1 cellular context compared by ENCODE assay signal in the genomic region with DNA sequence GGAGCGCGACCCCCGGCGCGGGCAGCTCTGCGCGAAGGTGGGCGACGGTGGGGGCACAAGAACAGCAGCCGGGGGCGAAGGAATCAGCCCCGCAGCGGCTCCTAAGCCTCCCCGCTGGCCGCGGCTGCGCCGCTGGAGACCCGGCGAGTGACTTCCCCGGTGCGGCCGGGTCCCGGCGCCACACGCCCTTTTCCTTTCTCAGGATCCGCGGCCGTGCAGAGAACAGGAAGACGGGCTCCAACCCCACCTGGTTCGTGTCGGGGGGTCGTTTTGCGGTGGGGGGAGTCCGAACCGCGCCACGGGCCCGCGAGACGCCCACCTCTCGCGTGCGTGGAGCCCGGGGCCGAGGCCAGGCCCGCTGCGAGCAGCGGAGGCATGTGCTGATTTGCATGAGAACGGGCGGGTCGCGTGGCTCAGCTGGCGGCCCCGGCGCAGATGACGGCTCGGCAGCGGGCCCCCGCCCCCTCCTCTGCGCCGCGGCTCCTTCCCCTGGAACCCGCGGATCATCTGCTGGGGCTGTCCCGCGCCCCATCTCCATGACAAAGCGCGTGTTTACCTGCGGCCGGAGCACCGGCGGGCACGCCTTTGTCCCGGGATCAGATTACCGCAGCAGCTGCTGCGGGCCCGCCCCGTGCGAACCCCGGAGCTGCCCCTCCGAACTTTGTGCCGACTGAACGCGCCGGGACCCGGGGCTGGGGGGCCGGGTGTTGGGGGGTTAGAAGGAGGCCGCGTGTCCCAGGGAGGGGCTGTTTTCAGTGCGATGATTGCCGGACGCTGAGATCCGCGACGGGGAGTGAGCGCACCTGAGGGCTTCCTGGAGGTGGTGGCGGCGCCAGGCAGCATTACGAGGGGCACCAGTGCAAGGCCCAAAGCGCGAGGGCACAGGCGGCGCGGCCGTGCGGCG.
A peak's percentile ranks its signal among the peaks of the same experiment; 100 is the strongest.
TF ChIP-seq lines count a peak whose summit lies in the region.

No MANE protein-coding gene starts in this region.

TF ChIP-seq in HepG2, 621 proteins besides CTCF, POLR2A, EP300 and RAD21 (continued from another document and continues in another):
- TF ChIP-seq, protein P1, sequence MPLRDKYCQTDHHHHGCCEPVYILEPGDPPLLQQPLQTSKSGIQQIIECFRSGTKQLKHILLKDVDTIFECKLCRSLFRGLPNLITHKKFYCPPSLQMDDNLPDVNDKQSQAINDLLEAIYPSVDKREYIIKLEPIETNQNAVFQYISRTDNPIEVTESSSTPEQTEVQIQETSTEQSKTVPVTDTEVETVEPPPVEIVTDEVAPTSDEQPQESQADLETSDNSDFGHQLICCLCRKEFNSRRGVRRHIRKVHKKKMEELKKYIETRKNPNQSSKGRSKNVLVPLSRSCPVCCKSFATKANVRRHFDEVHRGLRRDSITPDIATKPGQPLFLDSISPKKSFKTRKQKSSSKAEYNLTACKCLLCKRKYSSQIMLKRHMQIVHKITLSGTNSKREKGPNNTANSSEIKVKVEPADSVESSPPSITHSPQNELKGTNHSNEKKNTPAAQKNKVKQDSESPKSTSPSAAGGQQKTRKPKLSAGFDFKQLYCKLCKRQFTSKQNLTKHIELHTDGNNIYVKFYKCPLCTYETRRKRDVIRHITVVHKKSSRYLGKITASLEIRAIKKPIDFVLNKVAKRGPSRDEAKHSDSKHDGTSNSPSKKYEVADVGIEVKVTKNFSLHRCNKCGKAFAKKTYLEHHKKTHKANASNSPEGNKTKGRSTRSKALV (CRISPR knock-in tag; IDR thresholded peaks at IDR 0.05): peak; percentile 90
- TF ChIP-seq SP5 (CRISPR knock-in tag; IDR thresholded peaks at IDR 0.05; ENCODE audit: borderline replicate concordance, low read depth): peak; percentile 21; the same call in 1 of the 2 replicates
- TF ChIP-seq, protein P2, sequence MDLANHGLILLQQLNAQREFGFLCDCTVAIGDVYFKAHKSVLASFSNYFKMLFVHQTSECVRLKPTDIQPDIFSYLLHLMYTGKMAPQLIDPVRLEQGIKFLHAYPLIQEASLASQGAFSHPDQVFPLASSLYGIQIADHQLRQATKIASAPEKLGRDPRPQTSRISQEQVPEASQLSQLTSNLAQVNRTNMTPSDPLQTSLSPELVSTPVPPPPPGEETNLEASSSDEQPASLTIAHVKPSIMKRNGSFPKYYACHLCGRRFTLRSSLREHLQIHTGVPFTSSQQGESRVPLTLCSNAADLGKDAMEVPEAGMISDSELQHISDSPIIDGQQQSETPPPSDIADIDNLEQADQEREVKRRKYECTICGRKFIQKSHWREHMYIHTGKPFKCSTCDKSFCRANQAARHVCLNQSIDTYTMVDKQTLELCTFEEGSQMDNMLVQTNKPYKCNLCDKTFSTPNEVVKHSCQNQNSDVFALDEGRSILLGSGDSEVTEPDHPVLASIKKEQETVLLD (CRISPR knock-in tag; IDR thresholded peaks at IDR 0.05; ENCODE audit: low read depth): no peak
- no peak for TF ChIP-seq FOXM1 (CRISPR knock-in tag; IDR thresholded peaks at IDR 0.05)
- TF ChIP-seq ZBTB1 (CRISPR knock-in tag; IDR thresholded peaks at IDR 0.05; ENCODE audit: borderline replicate concordance): no peak
- TF ChIP-seq, protein P3, sequence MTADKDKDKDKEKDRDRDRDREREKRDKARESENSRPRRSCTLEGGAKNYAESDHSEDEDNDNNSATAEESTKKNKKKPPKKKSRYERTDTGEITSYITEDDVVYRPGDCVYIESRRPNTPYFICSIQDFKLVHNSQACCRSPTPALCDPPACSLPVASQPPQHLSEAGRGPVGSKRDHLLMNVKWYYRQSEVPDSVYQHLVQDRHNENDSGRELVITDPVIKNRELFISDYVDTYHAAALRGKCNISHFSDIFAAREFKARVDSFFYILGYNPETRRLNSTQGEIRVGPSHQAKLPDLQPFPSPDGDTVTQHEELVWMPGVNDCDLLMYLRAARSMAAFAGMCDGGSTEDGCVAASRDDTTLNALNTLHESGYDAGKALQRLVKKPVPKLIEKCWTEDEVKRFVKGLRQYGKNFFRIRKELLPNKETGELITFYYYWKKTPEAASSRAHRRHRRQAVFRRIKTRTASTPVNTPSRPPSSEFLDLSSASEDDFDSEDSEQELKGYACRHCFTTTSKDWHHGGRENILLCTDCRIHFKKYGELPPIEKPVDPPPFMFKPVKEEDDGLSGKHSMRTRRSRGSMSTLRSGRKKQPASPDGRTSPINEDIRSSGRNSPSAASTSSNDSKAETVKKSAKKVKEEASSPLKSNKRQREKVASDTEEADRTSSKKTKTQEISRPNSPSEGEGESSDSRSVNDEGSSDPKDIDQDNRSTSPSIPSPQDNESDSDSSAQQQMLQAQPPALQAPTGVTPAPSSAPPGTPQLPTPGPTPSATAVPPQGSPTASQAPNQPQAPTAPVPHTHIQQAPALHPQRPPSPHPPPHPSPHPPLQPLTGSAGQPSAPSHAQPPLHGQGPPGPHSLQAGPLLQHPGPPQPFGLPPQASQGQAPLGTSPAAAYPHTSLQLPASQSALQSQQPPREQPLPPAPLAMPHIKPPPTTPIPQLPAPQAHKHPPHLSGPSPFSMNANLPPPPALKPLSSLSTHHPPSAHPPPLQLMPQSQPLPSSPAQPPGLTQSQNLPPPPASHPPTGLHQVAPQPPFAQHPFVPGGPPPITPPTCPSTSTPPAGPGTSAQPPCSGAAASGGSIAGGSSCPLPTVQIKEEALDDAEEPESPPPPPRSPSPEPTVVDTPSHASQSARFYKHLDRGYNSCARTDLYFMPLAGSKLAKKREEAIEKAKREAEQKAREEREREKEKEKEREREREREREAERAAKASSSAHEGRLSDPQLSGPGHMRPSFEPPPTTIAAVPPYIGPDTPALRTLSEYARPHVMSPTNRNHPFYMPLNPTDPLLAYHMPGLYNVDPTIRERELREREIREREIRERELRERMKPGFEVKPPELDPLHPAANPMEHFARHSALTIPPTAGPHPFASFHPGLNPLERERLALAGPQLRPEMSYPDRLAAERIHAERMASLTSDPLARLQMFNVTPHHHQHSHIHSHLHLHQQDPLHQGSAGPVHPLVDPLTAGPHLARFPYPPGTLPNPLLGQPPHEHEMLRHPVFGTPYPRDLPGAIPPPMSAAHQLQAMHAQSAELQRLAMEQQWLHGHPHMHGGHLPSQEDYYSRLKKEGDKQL (CRISPR knock-in tag; IDR thresholded peaks at IDR 0.05; ENCODE audit: low read depth): no peak
- peak; percentile 20; the same call in 1 of the 2 replicates for TF ChIP-seq FOXC1 (CRISPR knock-in tag; IDR thresholded peaks at IDR 0.05; ENCODE audit: borderline replicate concordance)
- peak; percentile 99; the same call in 1 of the 2 replicates for TF ChIP-seq MTF2 (CRISPR knock-in tag; IDR thresholded peaks at IDR 0.05; ENCODE audit: borderline replicate concordance)
- peak; percentile 68; the same call in 1 of the 2 replicates for TF ChIP-seq ZNF547 (CRISPR knock-in tag; IDR thresholded peaks at IDR 0.05)
- TF ChIP-seq RBFOX2 (IDR thresholded peaks at IDR 0.05; ENCODE audit: low read depth, low read length): no peak
- no peak for TF ChIP-seq TRIM24 (CRISPR knock-in tag; IDR thresholded peaks at IDR 0.05)
- peak; percentile 82 for TF ChIP-seq CHD2 (IDR thresholded peaks at IDR 0.05; ENCODE audit: low read depth, low read length)
- peak; percentile 30; the same call in 1 of the 2 replicates for TF ChIP-seq ZNF274 (CRISPR knock-in tag; IDR thresholded peaks at IDR 0.05)
- TF ChIP-seq ZNF3 (CRISPR knock-in tag; IDR thresholded peaks at IDR 0.05): no peak
- no peak for TF ChIP-seq ZNF724P (CRISPR knock-in tag; IDR thresholded peaks at IDR 0.05; ENCODE audit: borderline replicate concordance)
- no peak for TF ChIP-seq ZSCAN25 (CRISPR knock-in tag; IDR thresholded peaks at IDR 0.05)
- TF ChIP-seq ZNF720 (CRISPR knock-in tag; IDR thresholded peaks at IDR 0.05): no peak
- 0 out of 2 replicates have a peak, but pooled peaks have one; percentile 20 for TF ChIP-seq RARA (CRISPR knock-in tag; IDR thresholded peaks at IDR 0.05)
- peak; percentile 83 for TF ChIP-seq HIVEP1 (CRISPR knock-in tag; IDR thresholded peaks at IDR 0.05)
- no peak for TF ChIP-seq ZNF530 (CRISPR knock-in tag; IDR thresholded peaks at IDR 0.05; ENCODE audit: low read depth)
- TF ChIP-seq DMAP1 (CRISPR knock-in tag; IDR thresholded peaks at IDR 0.05): 0 out of 2 replicates have a peak, but pooled peaks have one; percentile 31
- TF ChIP-seq, protein P4, sequence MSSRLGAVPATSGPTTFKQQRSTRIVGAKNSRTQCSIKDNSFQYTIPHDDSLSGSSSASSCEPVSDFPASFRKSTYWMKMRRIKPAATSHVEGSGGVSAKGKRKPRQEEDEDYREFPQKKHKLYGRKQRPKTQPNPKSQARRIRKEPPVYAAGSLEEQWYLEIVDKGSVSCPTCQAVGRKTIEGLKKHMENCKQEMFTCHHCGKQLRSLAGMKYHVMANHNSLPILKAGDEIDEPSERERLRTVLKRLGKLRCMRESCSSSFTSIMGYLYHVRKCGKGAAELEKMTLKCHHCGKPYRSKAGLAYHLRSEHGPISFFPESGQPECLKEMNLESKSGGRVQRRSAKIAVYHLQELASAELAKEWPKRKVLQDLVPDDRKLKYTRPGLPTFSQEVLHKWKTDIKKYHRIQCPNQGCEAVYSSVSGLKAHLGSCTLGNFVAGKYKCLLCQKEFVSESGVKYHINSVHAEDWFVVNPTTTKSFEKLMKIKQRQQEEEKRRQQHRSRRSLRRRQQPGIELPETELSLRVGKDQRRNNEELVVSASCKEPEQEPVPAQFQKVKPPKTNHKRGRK (CRISPR knock-in tag; IDR thresholded peaks at IDR 0.05): 0 out of 2 replicates have a peak, but pooled peaks have one; percentile 32
- TF ChIP-seq ZNF558 (CRISPR knock-in tag; IDR thresholded peaks at IDR 0.05; ENCODE audit: borderline replicate concordance): no peak
- peak; percentile 48 for TF ChIP-seq SRSF1 (optimal IDR thresholded peaks at IDR 0.05; ENCODE audit: low read depth, low read length)
- TF ChIP-seq PAWR (CRISPR knock-in tag; IDR thresholded peaks at IDR 0.05; ENCODE audit: borderline replicate concordance): 0 out of 2 replicates have a peak, but pooled peaks have one; percentile 32
- no peak for TF ChIP-seq XRCC5 (optimal IDR thresholded peaks at IDR 0.05; ENCODE audit: low read length)
- no peak for TF ChIP-seq ZNF619 (CRISPR knock-in tag; IDR thresholded peaks at IDR 0.05)
- TF ChIP-seq ZNF557 (CRISPR knock-in tag; IDR thresholded peaks at IDR 0.05): no peak
- TF ChIP-seq EED (CRISPR knock-in tag; IDR thresholded peaks at IDR 0.05): peak; percentile 89
- TF ChIP-seq, protein P5, sequence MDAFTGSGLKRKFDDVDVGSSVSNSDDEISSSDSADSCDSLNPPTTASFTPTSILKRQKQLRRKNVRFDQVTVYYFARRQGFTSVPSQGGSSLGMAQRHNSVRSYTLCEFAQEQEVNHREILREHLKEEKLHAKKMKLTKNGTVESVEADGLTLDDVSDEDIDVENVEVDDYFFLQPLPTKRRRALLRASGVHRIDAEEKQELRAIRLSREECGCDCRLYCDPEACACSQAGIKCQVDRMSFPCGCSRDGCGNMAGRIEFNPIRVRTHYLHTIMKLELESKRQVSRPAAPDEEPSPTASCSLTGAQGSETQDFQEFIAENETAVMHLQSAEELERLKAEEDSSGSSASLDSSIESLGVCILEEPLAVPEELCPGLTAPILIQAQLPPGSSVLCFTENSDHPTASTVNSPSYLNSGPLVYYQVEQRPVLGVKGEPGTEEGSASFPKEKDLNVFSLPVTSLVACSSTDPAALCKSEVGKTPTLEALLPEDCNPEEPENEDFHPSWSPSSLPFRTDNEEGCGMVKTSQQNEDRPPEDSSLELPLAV (CRISPR knock-in tag; conservative IDR thresholded peaks at IDR 0.05; ENCODE audit: low read depth): no peak
- no peak for TF ChIP-seq ZNF282 (IDR thresholded peaks at IDR 0.05; ENCODE audit: partially characterized antibody)
- 0 out of 2 replicates have a peak, but pooled peaks have one; percentile 26 for TF ChIP-seq ZSCAN31 (CRISPR knock-in tag; IDR thresholded peaks at IDR 0.05; ENCODE audit: low read depth)
- no peak for TF ChIP-seq ELF1 (CRISPR knock-in tag; IDR thresholded peaks at IDR 0.05)
- TF ChIP-seq, protein P6, sequence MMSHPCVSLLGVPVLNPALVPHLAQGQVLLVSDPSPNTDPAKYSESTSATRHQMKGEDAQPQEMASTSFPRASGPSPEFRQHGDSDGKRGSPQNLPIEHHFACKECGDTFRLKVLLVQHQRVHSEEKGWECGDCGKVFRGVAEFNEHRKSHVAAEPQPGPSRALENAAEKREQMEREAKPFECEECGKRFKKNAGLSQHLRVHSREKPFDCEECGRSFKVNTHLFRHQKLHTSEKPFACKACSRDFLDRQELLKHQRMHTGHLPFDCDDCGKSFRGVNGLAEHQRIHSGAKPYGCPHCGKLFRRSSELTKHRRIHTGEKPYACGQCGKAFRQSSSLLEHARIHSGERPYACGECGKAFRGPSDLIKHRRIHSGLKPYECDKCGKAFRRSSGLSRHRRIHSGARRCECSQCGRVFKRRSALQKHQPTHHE (CRISPR knock-in tag; IDR thresholded peaks at IDR 0.05; ENCODE audit: borderline replicate concordance): 0 out of 2 replicates have a peak, but pooled peaks have one; percentile 52
- no peak for TF ChIP-seq HNRNPL (IDR thresholded peaks at IDR 0.05; ENCODE audit: low read depth, low read length)
- TF ChIP-seq MEIS1 (CRISPR knock-in tag; IDR thresholded peaks at IDR 0.05; ENCODE audit: borderline replicate concordance): no peak
- peak; percentile 51; the same call in 1 of the 2 replicates for TF ChIP-seq ZMYM4 (CRISPR knock-in tag; IDR thresholded peaks at IDR 0.05)
- peak; percentile 45; the same call in 1 of the 2 replicates for TF ChIP-seq PITX1 (CRISPR knock-in tag; IDR thresholded peaks at IDR 0.05)
- TF ChIP-seq, protein P7, sequence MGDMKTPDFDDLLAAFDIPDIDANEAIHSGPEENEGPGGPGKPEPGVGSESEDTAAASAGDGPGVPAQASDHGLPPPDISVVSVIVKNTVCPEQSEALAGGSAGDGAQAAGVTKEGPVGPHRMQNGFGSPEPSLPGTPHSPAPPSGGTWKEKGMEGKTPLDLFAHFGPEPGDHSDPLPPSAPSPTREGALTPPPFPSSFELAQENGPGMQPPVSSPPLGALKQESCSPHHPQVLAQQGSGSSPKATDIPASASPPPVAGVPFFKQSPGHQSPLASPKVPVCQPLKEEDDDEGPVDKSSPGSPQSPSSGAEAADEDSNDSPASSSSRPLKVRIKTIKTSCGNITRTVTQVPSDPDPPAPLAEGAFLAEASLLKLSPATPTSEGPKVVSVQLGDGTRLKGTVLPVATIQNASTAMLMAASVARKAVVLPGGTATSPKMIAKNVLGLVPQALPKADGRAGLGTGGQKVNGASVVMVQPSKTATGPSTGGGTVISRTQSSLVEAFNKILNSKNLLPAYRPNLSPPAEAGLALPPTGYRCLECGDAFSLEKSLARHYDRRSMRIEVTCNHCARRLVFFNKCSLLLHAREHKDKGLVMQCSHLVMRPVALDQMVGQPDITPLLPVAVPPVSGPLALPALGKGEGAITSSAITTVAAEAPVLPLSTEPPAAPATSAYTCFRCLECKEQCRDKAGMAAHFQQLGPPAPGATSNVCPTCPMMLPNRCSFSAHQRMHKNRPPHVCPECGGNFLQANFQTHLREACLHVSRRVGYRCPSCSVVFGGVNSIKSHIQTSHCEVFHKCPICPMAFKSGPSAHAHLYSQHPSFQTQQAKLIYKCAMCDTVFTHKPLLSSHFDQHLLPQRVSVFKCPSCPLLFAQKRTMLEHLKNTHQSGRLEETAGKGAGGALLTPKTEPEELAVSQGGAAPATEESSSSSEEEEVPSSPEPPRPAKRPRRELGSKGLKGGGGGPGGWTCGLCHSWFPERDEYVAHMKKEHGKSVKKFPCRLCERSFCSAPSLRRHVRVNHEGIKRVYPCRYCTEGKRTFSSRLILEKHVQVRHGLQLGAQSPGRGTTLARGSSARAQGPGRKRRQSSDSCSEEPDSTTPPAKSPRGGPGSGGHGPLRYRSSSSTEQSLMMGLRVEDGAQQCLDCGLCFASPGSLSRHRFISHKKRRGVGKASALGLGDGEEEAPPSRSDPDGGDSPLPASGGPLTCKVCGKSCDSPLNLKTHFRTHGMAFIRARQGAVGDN (CRISPR knock-in tag; IDR thresholded peaks at IDR 0.05): peak; percentile 79
